In genomic region chr4:155952546-155952945, GRCh38 we compare ENCODE assay signal across 9 cellular contexts. TPM values are rescaled to one million over a fixed set of nuclear protein-coding genes. Genes with fewer than 3 reads are reported as not detected.
DNase-seq lines count a peak whose midpoint lies in the region.
"Had no signal": no experiment of that assay in that cellular context is flagged by ENCODE, and none has a peak within 500 bp of the region (broad histone marks: within the 10 kb centered on the region; RNA-seq: fewer than 3 reads in every experiment).

No MANE protein-coding gene starts in this region.

- H3K4me3 ChIP-seq in skeletal muscle tissue (ENCODE audit: low read length in 3 of 3): peak overlapping the region in 2 of 3 donors; percentile 19 to 46

- peaks cover 8% of the 10 kb centered on the region for H3K27me3 Mint-ChIP-seq in activated T-helper 1 cell treated with anti-CD3 and anti-CD28 coated beads, Interleukin-12 subunit alpha, Interleukin-12 subunit beta, Interleukin-2, Interleukin-4 antibody, amounts not matched to agents 30 ng/mL and 10 ng/mL and 1 ng/mL, durations not matched to agents 14 hours and 24 hours and 36 hours (ENCODE audit: insufficient read depth)

- H3K4me1 ChIP-seq in skeletal muscle tissue (ENCODE audit: control insufficient read depth in 3 of 3, insufficient read depth in 3 of 3, low read length in 3 of 3): peaks cover 0 to 2% (median 0%) of the 10 kb centered on the region in 3 donors

- H3K9me3 Mint-ChIP-seq in activated T-helper 1 cell treated with anti-CD3 and anti-CD28 coated beads, Interleukin-12 subunit alpha, Interleukin-12 subunit beta, Interleukin-2, Interleukin-4 antibody, amounts not matched to agents 30 ng/mL and 10 ng/mL and 1 ng/mL, durations not matched to agents 14 hours and 24 hours and 36 hours: no peaks in the 10 kb centered on the region

- DNase-seq in ELR (ENCODE audit: low read depth): peak; percentile 47
- no peak for DNase-seq in activated T-helper 1 cell treated with anti-CD3 and anti-CD28 coated beads, Interleukin-12 subunit alpha, Interleukin-12 subunit beta, Interleukin-2, Interleukin-4 antibody, amounts not matched to agents 30 ng/mL and 10 ng/mL and 1 ng/mL, durations not matched to agents 14 hours and 24 hours and 36 hours (ENCODE audit: low spot score)
- DNase-seq in foreskin melanocyte: peak; percentile 29
- no peak for DNase-seq in NCI-H1436 treated with DMSO at 0.1 percent for 48 hours (lab: John Stamatoyannopoulos, UW)
- no peak for DNase-seq in stimulated activated CD4-positive, alpha-beta T cell treated with anti-CD3 and anti-CD28 coated beads, Interleukin-4, amount 100 ng/mL, for 1 hour
- DNase-seq in iPS-NIHi7 (ENCODE audit: extremely low spot score): no peak
- DNase-seq in SKM-1 (lab: John Stamatoyannopoulos, UW; ENCODE audit: unreplicated experiment): no peak

- intact Hi-C loops in activated T-helper 1 cell treated with anti-CD3 and anti-CD28 coated beads, Interleukin-12 subunit alpha, Interleukin-12 subunit beta, Interleukin-2, Interleukin-4 antibody, amounts not matched to agents 30 ng/mL and 10 ng/mL and 1 ng/mL, durations not matched to agents 14 hours and 24 hours and 36 hours (cut with micrococcal nuclease): loop anchor here (2.0 to 10.0 kb wide), 5 partner anchors 278 to 1402 kb away; partner anchors contain the start of genes MAP9 and PLRG1

- no peaks in the 10 kb centered on the region for H3K36me3 Mint-ChIP-seq in activated T-helper 1 cell treated with anti-CD3 and anti-CD28 coated beads, Interleukin-12 subunit alpha, Interleukin-12 subunit beta, Interleukin-2, Interleukin-4 antibody, amounts not matched to agents 30 ng/mL and 10 ng/mL and 1 ng/mL, durations not matched to agents 14 hours and 24 hours and 36 hours (ENCODE audit: low read depth)

- H3K9ac ChIP-seq in skeletal muscle tissue (ENCODE audit: low read depth in 1 of 3, low read length in 3 of 3): peak overlapping the region in 1 of 3 donors; percentile 84

- H3K4me1 Mint-ChIP-seq in activated T-helper 1 cell treated with anti-CD3 and anti-CD28 coated beads, Interleukin-12 subunit alpha, Interleukin-12 subunit beta, Interleukin-2, Interleukin-4 antibody, amounts not matched to agents 30 ng/mL and 10 ng/mL and 1 ng/mL, durations not matched to agents 14 hours and 24 hours and 36 hours (ENCODE audit: low read depth): peaks cover 10% of the 10 kb centered on the region

- H3K4me3 Mint-ChIP-seq in activated T-helper 1 cell treated with anti-CD3 and anti-CD28 coated beads, Interleukin-12 subunit alpha, Interleukin-12 subunit beta, Interleukin-2, Interleukin-4 antibody, amounts not matched to agents 30 ng/mL and 10 ng/mL and 1 ng/mL, durations not matched to agents 14 hours and 24 hours and 36 hours: peak overlapping the region; percentile 70

- no peaks in the 10 kb centered on the region for H3K9me3 ChIP-seq in skeletal muscle tissue (ENCODE audit: control insufficient read depth in 3 of 3, low read length in 3 of 3)

- H3K27ac ChIP-seq in skeletal muscle tissue (ENCODE audit: low read depth, low read length): peak overlapping the region; percentile 41

- H3K36me3 ChIP-seq in skeletal muscle tissue (ENCODE audit: control insufficient read depth in 3 of 3, insufficient read depth in 3 of 3, low read length in 3 of 3): no peaks in the 10 kb centered on the region

- no peaks in the 10 kb centered on the region for H3K27me3 ChIP-seq in skeletal muscle tissue (ENCODE audit: control insufficient read depth in 3 of 3, insufficient read depth in 3 of 3, low read length in 3 of 3)

- peak overlapping the region; percentile 46 for H3K27ac Mint-ChIP-seq in activated T-helper 1 cell treated with anti-CD3 and anti-CD28 coated beads, Interleukin-12 subunit alpha, Interleukin-12 subunit beta, Interleukin-2, Interleukin-4 antibody, amounts not matched to agents 30 ng/mL and 10 ng/mL and 1 ng/mL, durations not matched to agents 14 hours and 24 hours and 36 hours

RNA-seq across cellular contexts. Expression of gene CTSO, which starts 1.1 kb away (rescaled TPM):
- 0.73 and 0.93 TPM in 2 replicates for total RNA-seq in activated T-helper 1 cell treated with anti-CD3 and anti-CD28 coated beads, Interleukin-12 subunit alpha, Interleukin-12 subunit beta, Interleukin-2, Interleukin-4 antibody, amounts not matched to agents 30 ng/mL and 10 ng/mL and 1 ng/mL, durations not matched to agents 14 hours and 24 hours and 36 hours
- 20.4 TPM for total RNA-seq in skeletal muscle tissue

RNA-seq across cellular contexts. Expression of gene TDO2, which starts 49.0 kb away (rescaled TPM):
- not detected in 2 replicates for total RNA-seq in activated T-helper 1 cell treated with anti-CD3 and anti-CD28 coated beads, Interleukin-12 subunit alpha, Interleukin-12 subunit beta, Interleukin-2, Interleukin-4 antibody, amounts not matched to agents 30 ng/mL and 10 ng/mL and 1 ng/mL, durations not matched to agents 14 hours and 24 hours and 36 hours
- not detected for total RNA-seq in skeletal muscle tissue
- total RNA-seq: dermis microvascular lymphatic vessel endothelial cell had no signal

Comparison
In these comparisons a context has a peak if more than half of its experiments do, and no peak if none do; other contexts are left out.
1. DNase-seq: peak in ELR (single experiment) and foreskin melanocyte (single experiment); none in activated T-helper 1 cell treated with anti-CD3 and anti-CD28 coated beads, Interleukin-12 subunit alpha, Interleukin-12 subunit beta, Interleukin-2, Interleukin-4 antibody, amounts not matched to agents 30 ng/mL and 10 ng/mL and 1 ng/mL, durations not matched to agents 14 hours and 24 hours and 36 hours (single experiment), NCI-H1436 treated with DMSO at 0.1 percent for 48 hours (single experiment), stimulated activated CD4-positive, alpha-beta T cell treated with anti-CD3 and anti-CD28 coated beads, Interleukin-4, amount 100 ng/mL, for 1 hour (single experiment), iPS-NIHi7 (single experiment) and SKM-1 (single experiment).
2. RNA of gene CTSO, which starts 1.1 kb away (total RNA-seq): 20.4 TPM in skeletal muscle tissue (single experiment); 0.73 to 0.93 TPM in activated T-helper 1 cell treated with anti-CD3 and anti-CD28 coated beads, Interleukin-12 subunit alpha, Interleukin-12 subunit beta, Interleukin-2, Interleukin-4 antibody, amounts not matched to agents 30 ng/mL and 10 ng/mL and 1 ng/mL, durations not matched to agents 14 hours and 24 hours and 36 hours; every median in the first group is over 10 times any median in the second.